In the genomic region with DNA sequence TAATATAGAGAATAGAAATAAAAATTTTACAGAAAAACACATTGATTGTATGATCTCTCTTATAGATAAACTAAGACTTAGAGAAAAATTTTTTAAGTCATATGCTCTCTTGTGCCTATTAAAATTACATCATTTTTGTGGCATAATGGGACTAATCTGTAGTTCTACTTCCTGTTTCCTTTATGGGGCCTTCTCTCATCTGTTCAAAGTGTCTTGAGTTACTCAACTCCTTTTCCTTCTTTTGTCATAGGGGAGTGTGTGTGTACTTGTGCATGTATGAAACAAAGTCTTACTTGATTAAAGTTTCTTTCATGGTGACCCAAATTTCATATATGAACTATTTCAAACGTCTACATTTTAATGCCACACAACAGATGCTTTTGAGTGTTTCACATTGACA, we compare ENCODE assay signal across 17 cellular contexts.
"Had no signal": no experiment of that assay in that cellular context is flagged by ENCODE, and none has a peak within 500 bp of the region (broad histone marks: within the 10 kb centered on the region; RNA-seq: fewer than 3 reads in every experiment).

No MANE protein-coding gene starts in this region.

- ATAC-seq: left colon; mucosa of descending colon; natural killer cell; psoas muscle; stimulated activated naive B cell treated with anti-CD40 and anti-IgM and Interleukin-4, amounts not matched to agents 10 μg/mL and 1 μg/mL and 100 μg/mL, for 72 hours had no signal

- H3K4me3 ChIP-seq: adrenal gland, mucosa of descending colon, psoas muscle, right lobe of liver, transverse colon had no signal

- H3K4me1 Mint-ChIP-seq: activated CD4-positive, alpha-beta T cell treated with anti-CD3 and anti-CD28 coated beads, Interleukin-2, amount 10 ng/mL, durations not matched to agents 7 days and 5 days; activated naive CD4-positive, alpha-beta T cell treated with anti-CD3 and anti-CD28 coated beads, Interleukin-2, amount 10 ng/mL, durations not matched to agents 7 days and 5 days; natural killer cell; stimulated activated naive B cell treated with anti-CD40 and anti-IgM and Interleukin-4, amounts not matched to agents 10 μg/mL and 1 μg/mL and 100 μg/mL, for 72 hours had no signal

- H3K4me1 ChIP-seq: psoas muscle, right lobe of liver, transverse colon had no signal

- H3K36me3 ChIP-seq: adrenal gland, right lobe of liver, transverse colon had no signal

- H3K27me3 Mint-ChIP-seq: activated CD4-positive, alpha-beta T cell treated with anti-CD3 and anti-CD28 coated beads, Interleukin-2, amount 10 ng/mL, durations not matched to agents 7 days and 5 days; activated naive CD4-positive, alpha-beta T cell treated with anti-CD3 and anti-CD28 coated beads, Interleukin-2, amount 10 ng/mL, durations not matched to agents 7 days and 5 days; stimulated activated naive B cell treated with anti-CD40 and anti-IgM and Interleukin-4, amounts not matched to agents 10 μg/mL and 1 μg/mL and 100 μg/mL, for 72 hours had no signal

- H3K9me3 Mint-ChIP-seq: activated CD4-positive, alpha-beta T cell treated with anti-CD3 and anti-CD28 coated beads, Interleukin-2, amount 10 ng/mL, durations not matched to agents 7 days and 5 days; activated T-helper 2 cell treated with anti-CD3 and anti-CD28 coated beads, Interferon-gamma antibody, Interleukin-2, Interleukin-4, amounts not matched to agents 10 μg/mL and 5 μg/mL and 100 μg/mL, durations not matched to agents 14 hours and 24 hours and 36 hours had no signal

- H3K9me3 ChIP-seq: adrenal gland, mucosa of descending colon, psoas muscle, right lobe of liver, transverse colon had no signal

- H3K4me3 Mint-ChIP-seq: activated CD4-positive, alpha-beta T cell treated with anti-CD3 and anti-CD28 coated beads, Interleukin-2, amount 10 ng/mL, durations not matched to agents 7 days and 5 days; activated naive CD4-positive, alpha-beta T cell treated with anti-CD3 and anti-CD28 coated beads, Interleukin-2, amount 10 ng/mL, durations not matched to agents 7 days and 5 days; natural killer cell; stimulated activated naive B cell treated with anti-CD40 and anti-IgM and Interleukin-4, amounts not matched to agents 10 μg/mL and 1 μg/mL and 100 μg/mL, for 72 hours had no signal

- H3K27ac ChIP-seq: adrenal gland, psoas muscle, right lobe of liver, transverse colon had no signal

- H3K27ac Mint-ChIP-seq: activated CD4-positive, alpha-beta T cell treated with anti-CD3 and anti-CD28 coated beads, Interleukin-2, amount 10 ng/mL, durations not matched to agents 7 days and 5 days; activated naive CD4-positive, alpha-beta T cell treated with anti-CD3 and anti-CD28 coated beads, Interleukin-2, amount 10 ng/mL, durations not matched to agents 7 days and 5 days; activated T-helper 2 cell treated with anti-CD3 and anti-CD28 coated beads, Interferon-gamma antibody, Interleukin-2, Interleukin-4, amounts not matched to agents 10 μg/mL and 5 μg/mL and 100 μg/mL, durations not matched to agents 14 hours and 24 hours and 36 hours; natural killer cell; stimulated activated naive B cell treated with anti-CD40 and anti-IgM and Interleukin-4, amounts not matched to agents 10 μg/mL and 1 μg/mL and 100 μg/mL, for 72 hours had no signal

- H3K27me3 ChIP-seq: adrenal gland, right lobe of liver, transverse colon had no signal

- DNase-seq: activated CD4-positive, alpha-beta T cell treated with anti-CD3 and anti-CD28 coated beads, Interleukin-2, amount 10 ng/mL, durations not matched to agents 7 days and 5 days; activated CD4-positive, CD25-positive, alpha-beta regulatory T cell; activated naive CD4-positive, alpha-beta T cell treated with anti-CD3 and anti-CD28 coated beads, Interleukin-2, amount 10 ng/mL, durations not matched to agents 7 days and 5 days; activated T-cell treated with anti-CD3 and anti-CD28 coated beads for 4 hours; adrenal gland; foreskin melanocyte; head of caudate nucleus; left colon; mammary epithelial cell; mucosa of descending colon; natural killer cell; psoas muscle; right lobe of liver; stimulated activated CD4-positive, alpha-beta T cell treated with anti-CD3 and anti-CD28 coated beads, Interleukin-2, amount 100 ng/mL, for 24 hours; stimulated activated naive B cell treated with anti-CD40 and anti-IgM and Interleukin-4, amounts not matched to agents 10 μg/mL and 1 μg/mL and 100 μg/mL, for 72 hours; transverse colon had no signal

- H3K36me3 Mint-ChIP-seq: activated naive CD4-positive, alpha-beta T cell treated with anti-CD3 and anti-CD28 coated beads, Interleukin-2, amount 10 ng/mL, durations not matched to agents 7 days and 5 days; natural killer cell; stimulated activated naive B cell treated with anti-CD40 and anti-IgM and Interleukin-4, amounts not matched to agents 10 μg/mL and 1 μg/mL and 100 μg/mL, for 72 hours had no signal
